ENCODE assay signal across 8 cellular contexts in the genomic region with DNA sequence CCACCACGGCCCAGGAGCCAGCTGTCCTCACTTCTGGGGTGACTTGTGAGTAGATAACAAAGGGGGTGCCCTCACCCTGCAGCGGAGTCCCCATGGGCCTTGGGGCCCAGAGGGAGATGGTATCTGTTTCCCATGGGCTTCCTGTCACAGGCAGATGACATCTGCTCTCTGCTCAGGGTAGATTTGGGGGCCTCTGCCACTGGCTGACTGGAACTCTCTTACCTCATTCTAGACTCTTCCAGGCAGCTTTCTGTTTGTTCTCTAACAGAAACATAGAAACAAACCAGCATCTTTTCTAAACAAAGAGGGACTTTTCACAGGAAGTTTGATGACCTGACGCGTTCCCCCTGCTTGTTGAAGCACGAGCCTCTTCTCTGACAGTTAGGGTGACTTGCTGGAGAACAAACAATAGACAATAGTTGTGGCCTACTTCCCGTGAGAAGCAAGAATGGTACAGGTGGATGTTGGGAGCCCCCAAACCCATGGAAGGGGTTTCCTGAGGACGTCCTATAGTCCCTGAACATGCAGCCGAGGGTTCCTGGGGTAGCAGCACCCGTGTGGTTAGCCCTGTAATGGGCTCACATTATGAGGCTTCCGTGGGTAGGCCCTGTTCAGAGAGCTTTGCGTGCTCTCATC.
A peak's percentile ranks its signal among the peaks of the same experiment; 100 is the strongest.
DNase-seq lines count a peak whose midpoint lies in the region; ATAC-seq and TF ChIP-seq lines count a peak whose summit lies in the region.

No MANE protein-coding gene starts in this region.

- ATAC-seq in GM18520 (IDR thresholded peaks at IDR 0.05; ENCODE audit: unreplicated experiment) (peak; percentile 72), HG02970 (IDR thresholded peaks at IDR 0.05; ENCODE audit: low FRiP score, unreplicated experiment) (peak; percentile 72)

- no peak overlapping the region for H3K4me3 ChIP-seq in esophagus muscularis mucosa
- H3K4me3 ChIP-seq in WERI-Rb-1 (ENCODE audit: low read depth, low read length) = no peak overlapping the region

- TF ChIP-seq CTCF in esophagus muscularis mucosa (IDR thresholded peaks at IDR 0.05) (no peak), WERI-Rb-1 (IDR thresholded peaks at IDR 0.05; ENCODE audit: low read depth, low read length) (no peak), HFFc6 (IDR thresholded peaks at IDR 0.05) (no peak)

- H3K9me3 ChIP-seq in esophagus muscularis mucosa (no peaks in the 10 kb centered on the region), WERI-Rb-1 (ENCODE audit: severe bottlenecking) (peaks cover 3% of the 10 kb centered on the region)

- H3K4me1 ChIP-seq in esophagus muscularis mucosa = peaks cover 71 to 77% (median 74%) of the 10 kb centered on the region in 4 donors

- peaks cover 4% of the 10 kb centered on the region for H3K27me3 Mint-ChIP-seq in HFFc6 (ENCODE audit: insufficient read depth)

- no peaks in the 10 kb centered on the region for H3K9me3 Mint-ChIP-seq in HFFc6

- no peak overlapping the region for H3K27ac Mint-ChIP-seq in HFFc6

- TF ChIP-seq EP300 in esophagus muscularis mucosa (IDR thresholded peaks at IDR 0.05) = no peak

- H3K36me3 Mint-ChIP-seq in HFFc6 (ENCODE audit: low read depth) = no peaks in the 10 kb centered on the region

- no peak for TF ChIP-seq POLR2A in esophagus muscularis mucosa (IDR thresholded peaks at IDR 0.05; ENCODE audit: low read depth)

- WGBS in esophagus muscularis mucosa = 77% methylated on average over 9 of the region's 11 CpGs

- H3K27me3 ChIP-seq in esophagus muscularis mucosa (no peaks in the 10 kb centered on the region), WERI-Rb-1 (ENCODE audit: insufficient read depth, low read depth, severe bottlenecking) (no peaks in the 10 kb centered on the region)

- no peak overlapping the region for H3K4me3 Mint-ChIP-seq in HFFc6

- DNase-seq in activated CD4-positive, alpha-beta T cell treated with anti-CD3 and anti-CD28 coated beads, Interleukin-2, amount 50 U/mL, for 24 hours (ENCODE audit: low read depth in 1 of 2, low spot score in 1 of 2) = peak; percentile 25 to 28
- DNase-seq in esophagus muscularis mucosa (ENCODE audit: extremely low spot score) = no peak
- DNase-seq in stimulated activated CD8-positive, alpha-beta memory T cell treated with anti-CD3 and anti-CD28 coated beads, Interleukin-2, amount 100 ng/mL, for 1 hour (ENCODE audit: low read depth in 2 of 2) = peak; percentile 44 to 51
- no peak for DNase-seq in WERI-Rb-1
- no peak for DNase-seq in HFFc6
- DNase-seq in NCI-H2196 treated with DMSO at 0.1 percent for 48 hours (lab: John Stamatoyannopoulos, UW; ENCODE audit: unreplicated experiment) = no peak

- intact Hi-C loops in esophagus muscularis mucosa (cut with DNase I) = no loop called here

- peaks cover 0 to 4% (median 0%) of the 10 kb centered on the region in 4 donors for H3K36me3 ChIP-seq in esophagus muscularis mucosa
- H3K36me3 ChIP-seq in WERI-Rb-1 = peaks cover 5% of the 10 kb centered on the region

- peaks cover 31% of the 10 kb centered on the region for H3K4me1 Mint-ChIP-seq in HFFc6 (ENCODE audit: low read depth)

- H3K27ac ChIP-seq in esophagus muscularis mucosa (replicated peaks in 1 of 4) (peak overlapping the region; percentile 50 to 61 (median 56)), WERI-Rb-1 (no peak overlapping the region)

Comparison
In these comparisons a context has a peak if more than half of its experiments do, and no peak if none do; other contexts are left out.
1. DNase-seq: peak in activated CD4-positive, alpha-beta T cell treated with anti-CD3 and anti-CD28 coated beads, Interleukin-2, amount 50 U/mL, for 24 hours (2 of 2) and stimulated activated CD8-positive, alpha-beta memory T cell treated with anti-CD3 and anti-CD28 coated beads, Interleukin-2, amount 100 ng/mL, for 1 hour (2 of 2); none in esophagus muscularis mucosa (single experiment), WERI-Rb-1 (single experiment), HFFc6 (single experiment) and NCI-H2196 treated with DMSO at 0.1 percent for 48 hours (single experiment).